21 cellular contexts compared by ENCODE assay signal in genomic region chr2:80002112-80002511, GRCh38.
"Had no signal": no experiment of that assay in that cellular context is flagged by ENCODE, and none has a peak within 500 bp of the region (broad histone marks: within the 10 kb centered on the region; RNA-seq: fewer than 3 reads in every experiment).

No MANE protein-coding gene starts in this region.

- H3K27ac Mint-ChIP-seq: activated CD8-positive, alpha-beta T cell treated with anti-CD3 and anti-CD28 coated beads for 36 hours; activated naive CD8-positive, alpha-beta T cell treated with anti-CD3 and anti-CD28 coated beads, Interleukin-2, amount 10 ng/mL, durations not matched to agents 7 days and 5 days had no signal

- H3K4me3 ChIP-seq: adrenal gland, ascending aorta, SK-N-MC had no signal

- H3K4me3 Mint-ChIP-seq: activated CD8-positive, alpha-beta T cell treated with anti-CD3 and anti-CD28 coated beads for 36 hours; activated naive CD8-positive, alpha-beta T cell treated with anti-CD3 and anti-CD28 coated beads, Interleukin-2, amount 10 ng/mL, durations not matched to agents 7 days and 5 days; brain had no signal

- H3K9me3 Mint-ChIP-seq: activated naive CD8-positive, alpha-beta T cell treated with anti-CD3 and anti-CD28 coated beads, Interleukin-2, amount 10 ng/mL, durations not matched to agents 7 days and 5 days; brain had no signal

- ATAC-seq: activated CD4-positive, CD25-positive, alpha-beta regulatory T cell treated with anti-CD3 and anti-CD28 coated beads, Interleukin-2, amount 50 U/mL, for 24 hours; activated CD8-positive, alpha-beta T cell treated with anti-CD3 and anti-CD28 coated beads for 36 hours had no signal

- H3K9me3 ChIP-seq: adrenal gland, ascending aorta had no signal

- H3K27ac ChIP-seq: adrenal gland, ascending aorta, SK-N-MC had no signal

- H3K4me1 Mint-ChIP-seq: activated naive CD8-positive, alpha-beta T cell treated with anti-CD3 and anti-CD28 coated beads, Interleukin-2, amount 10 ng/mL, durations not matched to agents 7 days and 5 days had no signal

- FAIRE-seq: RCC 7860 had no signal

- H3K27me3 ChIP-seq: adrenal gland, ascending aorta had no signal

- H3K36me3 Mint-ChIP-seq: activated naive CD8-positive, alpha-beta T cell treated with anti-CD3 and anti-CD28 coated beads, Interleukin-2, amount 10 ng/mL, durations not matched to agents 7 days and 5 days; brain had no signal

- H3K36me3 ChIP-seq: adrenal gland, ascending aorta had no signal

- DNase-seq: activated CD4-positive, alpha-beta T cell treated with anti-CD3 and anti-CD28 coated beads for 4 hours; activated CD8-positive, alpha-beta memory T cell treated with anti-CD3 and anti-CD28 coated beads, Interleukin-2, amount 50 U/mL, for 48 hours; activated CD8-positive, alpha-beta T cell treated with anti-CD3 and anti-CD28 coated beads for 36 hours; activated naive CD4-positive, alpha-beta T cell treated with anti-CD3 and anti-CD28 coated beads, Interleukin-2, amount 50 U/mL, for 16 hours; activated naive CD8-positive, alpha-beta T cell treated with anti-CD3 and anti-CD28 coated beads, Interleukin-2, amount 10 ng/mL, durations not matched to agents 7 days and 5 days; activated T-cell treated with anti-CD3 and anti-CD28 coated beads, Interleukin-2, amount 50 U/mL, for 1 hour; adrenal gland; Kasumi-1; KBM-7; NCI-H1105 treated with DMSO at 0.1 percent for 48 hours; NCI-H1436 treated with DMSO at 0.1 percent for 48 hours; NCI-H187 treated with DMSO at 0.1 percent for 48 hours; NCI-H2081 treated with DMSO at 0.1 percent for 48 hours; NCI-H446; NCI-H524; SIG-M5 had no signal

- H3K27me3 Mint-ChIP-seq: activated CD8-positive, alpha-beta T cell treated with anti-CD3 and anti-CD28 coated beads for 36 hours; activated naive CD8-positive, alpha-beta T cell treated with anti-CD3 and anti-CD28 coated beads, Interleukin-2, amount 10 ng/mL, durations not matched to agents 7 days and 5 days; brain had no signal

- H3K4me1 ChIP-seq: adrenal gland, ascending aorta had no signal
